8 cellular contexts compared by ENCODE assay signal in the genomic region with DNA sequence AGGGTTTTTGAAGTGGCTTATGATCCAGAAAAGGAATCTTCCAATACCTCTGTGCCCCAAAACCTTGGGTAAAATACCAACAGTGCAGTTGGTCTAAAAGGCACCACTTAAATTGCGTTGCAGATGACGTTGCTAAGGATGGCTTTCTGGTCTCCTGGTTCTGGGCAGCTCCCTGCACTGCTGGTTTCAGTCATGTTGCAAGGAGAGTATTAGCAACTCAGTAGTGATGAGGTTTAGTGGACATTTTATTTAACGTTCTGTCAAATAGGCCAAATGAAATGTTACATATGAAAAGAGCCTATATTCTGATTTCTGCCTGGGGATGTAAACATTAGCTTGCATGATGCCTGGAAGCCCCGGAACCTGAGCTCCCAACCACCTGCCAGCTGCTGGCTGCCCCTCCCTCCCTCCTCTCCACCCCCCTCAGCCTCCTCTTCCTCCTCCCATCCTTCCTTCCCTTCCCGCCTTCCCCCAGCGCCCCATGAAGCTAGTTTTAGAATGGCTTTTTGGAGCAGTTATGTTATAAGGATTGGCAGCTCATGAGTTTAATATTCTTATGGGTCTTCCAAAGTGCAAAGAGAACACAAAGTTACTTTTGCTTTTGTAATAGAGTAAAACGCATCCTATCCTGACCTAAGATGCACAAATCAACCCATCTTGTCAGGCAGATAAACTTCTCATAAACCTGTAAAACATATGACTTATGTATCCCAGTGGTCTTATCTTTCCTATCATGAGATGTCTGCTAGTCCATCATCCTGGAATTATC. TPM values are rescaled to one million over a fixed set of nuclear protein-coding genes. Genes with fewer than 3 reads are reported as not detected.
A peak's percentile ranks its signal among the peaks of the same experiment; 100 is the strongest.
DNase-seq lines count a peak whose midpoint lies in the region; ATAC-seq and TF ChIP-seq lines count a peak whose summit lies in the region.

No MANE protein-coding gene starts in this region.

- peak; percentile 44 for DNase-seq in NCI-H2171 treated with DMSO at 0.1 percent for 48 hours (lab: John Stamatoyannopoulos, UW)
- no peak for DNase-seq in NCI-H2171 (lab: John Stamatoyannopoulos, UW)
- no peak for DNase-seq in SJSA1 (ENCODE audit: low read depth in 1 of 2, low spot score in 2 of 2)
- DNase-seq in fibroblast of mammary gland (ENCODE audit: low read depth): peak; percentile 44
- no peak for DNase-seq in stimulated activated naive B cell treated with anti-CD40 and anti-IgM and Interleukin-4, amounts not matched to agents 10 μg/mL and 1 μg/mL and 100 μg/mL, for 72 hours
- no peak for DNase-seq in H4 (ENCODE audit: low spot score)
- no peak for DNase-seq in NCI-H524 treated with DMSO at 0.1 percent for 48 hours (lab: John Stamatoyannopoulos, UW)

- H3K4me3 Mint-ChIP-seq in stimulated activated naive B cell treated with anti-CD40 and anti-IgM and Interleukin-4, amounts not matched to agents 10 μg/mL and 1 μg/mL and 100 μg/mL, for 72 hours: peak overlapping the region; percentile 95 to 97

- peaks cover 5 to 17% of the 10 kb centered on the region in 2 donors for H3K36me3 Mint-ChIP-seq in stimulated activated naive B cell treated with anti-CD40 and anti-IgM and Interleukin-4, amounts not matched to agents 10 μg/mL and 1 μg/mL and 100 μg/mL, for 72 hours

- H3K27ac Mint-ChIP-seq in stimulated activated naive B cell treated with anti-CD40 and anti-IgM and Interleukin-4, amounts not matched to agents 10 μg/mL and 1 μg/mL and 100 μg/mL, for 72 hours: peak overlapping the region; percentile 100

- H3K4me1 Mint-ChIP-seq in stimulated activated naive B cell treated with anti-CD40 and anti-IgM and Interleukin-4, amounts not matched to agents 10 μg/mL and 1 μg/mL and 100 μg/mL, for 72 hours: peaks cover 59 to 81% of the 10 kb centered on the region in 2 donors

- H3K27me3 Mint-ChIP-seq in stimulated activated naive B cell treated with anti-CD40 and anti-IgM and Interleukin-4, amounts not matched to agents 10 μg/mL and 1 μg/mL and 100 μg/mL, for 72 hours: no peaks in the 10 kb centered on the region

- H3K27me3 ChIP-seq in SJSA1 (replicated peaks): no peaks in the 10 kb centered on the region

- no peaks in the 10 kb centered on the region for H3K9me3 ChIP-seq in SJSA1 (replicated peaks)

- no peak for TF ChIP-seq CTCF in fibroblast of mammary gland (conservative IDR thresholded peaks at IDR 0.05; ENCODE audit: control insufficient read depth, insufficient read depth, low read depth, low read length)

- peak overlapping the region; percentile 41 for H3K4me3 ChIP-seq in SJSA1
- peak overlapping the region; percentile 46 for H3K4me3 ChIP-seq in fibroblast of mammary gland (ENCODE audit: control insufficient read depth, low read depth, low read length)

- H3K9me3 Mint-ChIP-seq in stimulated activated naive B cell treated with anti-CD40 and anti-IgM and Interleukin-4, amounts not matched to agents 10 μg/mL and 1 μg/mL and 100 μg/mL, for 72 hours: peaks cover 0 to 4% of the 10 kb centered on the region in 2 donors

- peaks cover 6% of the 10 kb centered on the region for H3K36me3 ChIP-seq in SJSA1

- no peak for ATAC-seq in stimulated activated naive B cell treated with anti-CD40 and anti-IgM and Interleukin-4, amounts not matched to agents 10 μg/mL and 1 μg/mL and 100 μg/mL, for 72 hours (replicated peaks)
- no peak for ATAC-seq in HG02884 (IDR thresholded peaks at IDR 0.05; ENCODE audit: unreplicated experiment)

- peak overlapping the region; percentile 82; the same call in 1 of the 2 replicates for H3K27ac ChIP-seq in SJSA1

- peaks cover 59% of the 10 kb centered on the region for H3K4me1 ChIP-seq in SJSA1 (replicated peaks)

RNA-seq across cellular contexts. Expression of a gene that starts 20.7 kb away (rescaled TPM):
- total RNA-seq in SJSA1 (2014; rRNA removed; shearing (Covaris generic)): not detected in 2 replicates
- total RNA-seq in H4 (2014; rRNA removed; shearing (Covaris generic)): 0.06 and 1.5 TPM in 2 replicates

RNA-seq across cellular contexts. Expression of a gene that starts 23.2 kb away (rescaled TPM):
- 26.0 and 33.7 TPM in 2 replicates for total RNA-seq in SJSA1 (2014; rRNA removed; shearing (Covaris generic))
- 30.3 and 33.9 TPM in 2 replicates for total RNA-seq in H4 (2014; rRNA removed; shearing (Covaris generic))

RNA-seq across cellular contexts. Expression of a gene that starts 36.9 kb away (rescaled TPM):
- total RNA-seq in SJSA1 (2014; rRNA removed; shearing (Covaris generic)): 5.3 and 6.3 TPM in 2 replicates
- 30.1 and 30.7 TPM in 2 replicates for total RNA-seq in H4 (2014; rRNA removed; shearing (Covaris generic))

Comparison
In these comparisons a context has a peak if more than half of its experiments do, and no peak if none do; other contexts are left out.
1. DNase-seq: peak in NCI-H2171 treated with DMSO at 0.1 percent for 48 hours (single experiment) and fibroblast of mammary gland (single experiment); none in NCI-H2171 (single experiment), SJSA1 (0 of 2), stimulated activated naive B cell treated with anti-CD40 and anti-IgM and Interleukin-4, amounts not matched to agents 10 μg/mL and 1 μg/mL and 100 μg/mL, for 72 hours (single experiment), H4 (single experiment) and NCI-H524 treated with DMSO at 0.1 percent for 48 hours (single experiment).